In the genomic region with DNA sequence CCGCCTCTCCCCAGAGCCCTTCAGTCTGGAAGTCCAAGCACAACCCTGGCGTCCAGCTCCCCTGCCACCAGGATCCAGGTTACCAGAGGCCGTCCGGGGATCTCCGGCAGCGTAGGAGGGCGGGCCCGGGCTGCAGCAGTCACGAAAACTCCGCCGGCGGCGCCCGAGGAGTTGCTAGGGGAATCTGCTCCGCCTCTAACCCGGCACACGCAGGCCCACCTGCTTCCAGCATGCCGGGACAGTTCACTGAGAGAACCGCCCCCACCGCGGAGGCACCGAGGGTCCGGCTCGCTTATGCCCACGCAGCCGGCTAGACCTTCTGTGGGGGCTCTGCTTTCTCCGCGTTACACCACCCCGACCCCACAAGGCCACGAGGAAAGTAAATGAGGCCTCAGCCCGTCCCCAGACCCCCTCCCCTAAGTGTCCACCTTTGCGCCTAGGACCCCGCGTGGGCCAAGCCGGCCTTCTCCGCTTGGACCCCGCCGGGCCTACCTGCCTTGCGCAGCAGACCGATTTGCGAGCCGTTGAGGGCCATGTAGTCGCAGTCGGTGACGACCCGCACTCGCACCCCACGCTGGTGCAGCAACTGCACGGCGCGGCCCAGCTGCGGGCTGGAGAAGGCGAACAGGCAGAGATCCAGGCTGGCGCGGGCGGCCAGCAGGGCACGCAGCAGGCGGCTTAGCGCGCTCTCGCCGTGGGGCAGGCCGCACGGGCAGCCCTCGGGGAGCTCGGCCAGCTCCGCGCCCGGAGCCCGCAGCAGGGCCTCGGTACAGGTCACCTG, we compare ENCODE assay signal across 8 cellular contexts. TPM values are rescaled to one million over a fixed set of nuclear protein-coding genes. Genes with fewer than 3 reads are reported as not detected.
DNase-seq lines count a peak whose midpoint lies in the region; ATAC-seq and TF ChIP-seq lines count a peak whose summit lies in the region.

No MANE protein-coding gene starts in this region.

- peaks cover 2% of the 10 kb centered on the region for H3K36me3 Mint-ChIP-seq in activated naive CD8-positive, alpha-beta T cell treated with anti-CD3 and anti-CD28 coated beads, Interleukin-2, amount 10 ng/mL, durations not matched to agents 7 days and 5 days

- H3K27ac Mint-ChIP-seq in activated naive CD8-positive, alpha-beta T cell treated with anti-CD3 and anti-CD28 coated beads, Interleukin-2, amount 10 ng/mL, durations not matched to agents 7 days and 5 days: peak overlapping the region; percentile 86

- peak overlapping the region; percentile 87 for H3K4me3 Mint-ChIP-seq in activated naive CD8-positive, alpha-beta T cell treated with anti-CD3 and anti-CD28 coated beads, Interleukin-2, amount 10 ng/mL, durations not matched to agents 7 days and 5 days

- no peaks in the 10 kb centered on the region for H3K27me3 Mint-ChIP-seq in activated naive CD8-positive, alpha-beta T cell treated with anti-CD3 and anti-CD28 coated beads, Interleukin-2, amount 10 ng/mL, durations not matched to agents 7 days and 5 days

- H3K9me3 Mint-ChIP-seq in activated naive CD8-positive, alpha-beta T cell treated with anti-CD3 and anti-CD28 coated beads, Interleukin-2, amount 10 ng/mL, durations not matched to agents 7 days and 5 days: no peaks in the 10 kb centered on the region

- DNase-seq in activated naive CD8-positive, alpha-beta T cell treated with anti-CD3 and anti-CD28 coated beads, Interleukin-2, amount 10 ng/mL, durations not matched to agents 7 days and 5 days: peak; percentile 72
- DNase-seq in iPS-NIHi11 (ENCODE audit: low spot score) (peak; percentile 86), cortex of kidney (lab: John Stamatoyannopoulos, UW) (no peak)
- peak; percentile 54 to 56 for DNase-seq in stimulated activated CD4-positive, alpha-beta T cell treated with anti-CD3 and anti-CD28 coated beads, Interleukin-2, amount 100 ng/mL, for 48 hours

- H3K4me1 Mint-ChIP-seq in activated naive CD8-positive, alpha-beta T cell treated with anti-CD3 and anti-CD28 coated beads, Interleukin-2, amount 10 ng/mL, durations not matched to agents 7 days and 5 days: peaks cover 12% of the 10 kb centered on the region

- no peak for TF ChIP-seq CTCF in 22Rv1 (IDR thresholded peaks at IDR 0.05)

- H3K27ac ChIP-seq in 22Rv1: peak overlapping the region; percentile 81

- peak; percentile 72 for ATAC-seq in GM18868 (IDR thresholded peaks at IDR 0.05; ENCODE audit: unreplicated experiment)
- peak; percentile 37 for ATAC-seq in HG03520 (IDR thresholded peaks at IDR 0.05; ENCODE audit: unreplicated experiment)
- peak; percentile 79 for ATAC-seq in SK-N-SH treated with all-trans-retinoic acid at 6 μM for 48 hours
- peak; percentile 69 for ATAC-seq in activated naive CD8-positive, alpha-beta T cell treated with anti-CD3 and anti-CD28 coated beads, Interleukin-2, amount 10 ng/mL, durations not matched to agents 7 days and 5 days (ENCODE audit: low read depth)

- POLR2A ChIA-PET in activated naive CD8-positive, alpha-beta T cell treated with anti-CD3 and anti-CD28 coated beads, Interleukin-2, amount 10 ng/mL, durations not matched to agents 7 days and 5 days (lab: Charles Lee): interaction anchor here (0.7 to 2.2 kb wide), 7 partner anchors 15 to 76 kb away, joined by 3 to 10 read pairs (median 3); a partner anchor contains a TSS

TF ChIP-seq in SK-N-SH treated with all-trans-retinoic acid at 6 μM for 48 hours, 23 proteins besides CTCF, POLR2A, EP300 and RAD21:
- TF ChIP-seq BACH2 (CRISPR knock-in tag; IDR thresholded peaks at IDR 0.05; ENCODE audit: borderline replicate concordance): no peak
- no peak for TF ChIP-seq TCF4 (CRISPR knock-in tag; IDR thresholded peaks at IDR 0.05; ENCODE audit: borderline replicate concordance)
- TF ChIP-seq ZNF565 (CRISPR knock-in tag; conservative IDR thresholded peaks at IDR 0.05; ENCODE audit: low read depth): no peak
- no peak for TF ChIP-seq ZNF8 (CRISPR knock-in tag; IDR thresholded peaks at IDR 0.05)

RNA-seq across cellular contexts. Expression of a gene that starts 0.6 kb away (rescaled TPM):
- total RNA-seq in activated naive CD8-positive, alpha-beta T cell treated with anti-CD3 and anti-CD28 coated beads, Interleukin-2, amount 10 ng/mL, durations not matched to agents 7 days and 5 days: 1 to 10 TPM; 5.5 to 6.3 TPM

RNA-seq across cellular contexts. Expression of a gene that starts 31.4 kb away (rescaled TPM):
- total RNA-seq in activated naive CD8-positive, alpha-beta T cell treated with anti-CD3 and anti-CD28 coated beads, Interleukin-2, amount 10 ng/mL, durations not matched to agents 7 days and 5 days: 10 to 100 TPM; 49.2 to 53.0 TPM
